In genomic region chr1:28581531-28582247, GRCh38 we compare ENCODE assay signal across 8 cellular contexts. TPM values are rescaled to one million over a fixed set of nuclear protein-coding genes. Genes with fewer than 3 reads are reported as not detected.
DNase-seq lines count a peak whose midpoint lies in the region; TF ChIP-seq lines count a peak whose summit lies in the region.

No MANE protein-coding gene starts in this region.

- DNase-seq in Caco-2 (peak; percentile 91 to 92), GM20000 (ENCODE audit: low spot score) (peak; percentile 93), HT-29 (ENCODE audit: low spot score) (peak; percentile 94), NOMO-1 treated with DMSO at 0.1 percent for 48 hours (lab: John Stamatoyannopoulos, UW; ENCODE audit: unreplicated experiment) (peak; percentile 94), midbrain (lab: John Stamatoyannopoulos, UW) (peak; percentile 95)
- peak; percentile 83 for DNase-seq in activated CD8-positive, alpha-beta memory T cell treated with anti-CD3 and anti-CD28 coated beads, Interleukin-2, amount 50 U/mL, for 1 hour (ENCODE audit: extremely low read depth)
- peak; percentile 91 to 92 for DNase-seq in stimulated activated CD8-positive, alpha-beta memory T cell treated with anti-CD3 and anti-CD28 coated beads, Interleukin-15, amount 100 ng/mL, for 48 hours (ENCODE audit: low read depth in 2 of 2)

- H3K4me1 Mint-ChIP-seq in Caco-2 (ENCODE audit: low read depth, unreplicated experiment), result peaks cover 11% of the 10 kb centered on the region

- peak overlapping the region; percentile 85 for H3K4me3 Mint-ChIP-seq in Caco-2 (ENCODE audit: unreplicated experiment)

- no TSS peak for BruUV-seq in Caco-2 (replicated peaks; lab: Mats Ljungman, UMichigan)

- H3K27me3 Mint-ChIP-seq in Caco-2 (ENCODE audit: insufficient read depth, unreplicated experiment), result no peaks in the 10 kb centered on the region

- no peaks in the 10 kb centered on the region for H3K9me3 ChIP-seq in Caco-2
- H3K9me3 ChIP-seq in endocrine pancreas (ENCODE audit: control insufficient read depth, low read length), result no peaks in the 10 kb centered on the region

- H3K4me3 ChIP-seq in Caco-2 (ENCODE audit: low read depth, low read length), result peak overlapping the region; percentile 73
- H3K4me3 ChIP-seq in endocrine pancreas (ENCODE audit: control insufficient read depth, insufficient read depth, low read length), result peak overlapping the region; percentile 83

- CTCF ChIA-PET in Caco-2 (lab: Charles Lee), result interaction anchor here (0.6 to 1.6 kb wide), 5 partner anchors 21 to 337 kb away, joined by 3 to 8 read pairs (median 5); partner anchors contain the start of gene TAF12

- TF ChIP-seq CTCF in Caco-2 (IDR thresholded peaks at IDR 0.05; ENCODE audit: insufficient read depth in 1 of 2, low read depth in 1 of 2, low read length in 1 of 2, severe bottlenecking in 1 of 2, unreplicated experiment in 1 of 2), result no peak
- TF ChIP-seq CTCF in GM20000 (IDR thresholded peaks at IDR 0.05; ENCODE audit: extremely low read depth, missing control alignments), result no peak

- H3K27me3 ChIP-seq in Caco-2 (replicated peaks; ENCODE audit: control insufficient read depth, insufficient read depth, low read length) (no peaks in the 10 kb centered on the region), endocrine pancreas (ENCODE audit: control insufficient read depth, insufficient read depth, low read length) (no peaks in the 10 kb centered on the region)

- POLR2A ChIA-PET in Caco-2 (lab: Charles Lee), result interaction anchor here (0.6 to 2.6 kb wide), 23 partner anchors 9 to 493 kb away, joined by 3 to 30 read pairs (median 5); partner anchors contain the start of genes EYA3, MED18, RAB42 and RCC1

- H3K4me1 ChIP-seq in Caco-2, result peaks cover 5% of the 10 kb centered on the region; the same call in 1 of the 2 replicates
- H3K4me1 ChIP-seq in endocrine pancreas (ENCODE audit: control insufficient read depth, insufficient read depth, low read length), result no peaks in the 10 kb centered on the region

- H3K27ac Mint-ChIP-seq in Caco-2 (ENCODE audit: unreplicated experiment), result peak overlapping the region; percentile 88

- H3K9me3 Mint-ChIP-seq in Caco-2 (ENCODE audit: unreplicated experiment), result no peaks in the 10 kb centered on the region

- peak overlapping the region; percentile 97 for H3K9ac ChIP-seq in endocrine pancreas (ENCODE audit: control insufficient read depth, insufficient read depth, low read length)

- H3K36me3 ChIP-seq in Caco-2 (ENCODE audit: control insufficient read depth, insufficient read depth, low read length) (peaks cover 4% of the 10 kb centered on the region), endocrine pancreas (ENCODE audit: control insufficient read depth, insufficient read depth, low read length) (peaks cover 5% of the 10 kb centered on the region)

- intact Hi-C loops in Caco-2 (cut with micrococcal nuclease; ENCODE audit: unreplicated experiment), result loop anchor here (2.0 kb wide), 2 partner anchors 29 to 63 kb away; partner anchors contain the start of gene TRNAU1AP

- H3K36me3 Mint-ChIP-seq in Caco-2 (ENCODE audit: insufficient read depth, unreplicated experiment), result peaks cover 57% of the 10 kb centered on the region

RNA-seq across cellular contexts. Expression of gene RAB42, which starts 10.4 kb away (rescaled TPM):
- total RNA-seq in Caco-2 (2022), result 2.5 and 2.9 TPM in 2 replicates
- 0.81 and 0.97 TPM in 2 replicates for total RNA-seq in HT-29 (2014; rRNA removed; shearing (Covaris generic))

RNA-seq across cellular contexts. Expression of gene TRNAU1AP, which starts 28.8 kb away (rescaled TPM):
- 23.1 and 25.1 TPM in 2 replicates for total RNA-seq in Caco-2 (2022)
- total RNA-seq in HT-29 (2014; rRNA removed; shearing (Covaris generic)), result 22.0 and 23.9 TPM in 2 replicates

Comparison
In these comparisons a context has a peak if more than half of its experiments do, and no peak if none do; other contexts are left out.
1. Peak in every context shown above with its lines: DNase-seq and H3K4me3 ChIP-seq.